9 cellular contexts compared by ENCODE assay signal in genomic region chr14:99036594-99037293, GRCh38.
A peak's percentile ranks its signal among the peaks of the same experiment; 100 is the strongest.
DNase-seq lines count a peak whose midpoint lies in the region; FAIRE-seq and TF ChIP-seq lines count a peak whose summit lies in the region.
"Had no signal": no experiment of that assay in that cellular context is flagged by ENCODE, and none has a peak within 500 bp of the region (broad histone marks: within the 10 kb centered on the region; RNA-seq: fewer than 3 reads in every experiment).

No MANE protein-coding gene starts in this region.

- peak; percentile 90 for DNase-seq in KBM-7
- DNase-seq in SKM-1 (lab: John Stamatoyannopoulos, UW; ENCODE audit: unreplicated experiment) = peak; percentile 35
- no peak for DNase-seq in keratinocyte (ENCODE audit: low read depth, low spot score)
- peak in 5 of 49 donors; percentile 3 to 10 (median 6) for DNase-seq in substantia nigra (lab: John Stamatoyannopoulos, UW)
- DNase-seq in NCI-H1694 treated with DMSO at 0.1 percent for 48 hours (lab: John Stamatoyannopoulos, UW) = no peak
- no peak for DNase-seq in NCI-H187 (lab: John Stamatoyannopoulos, UW)
- no peak for DNase-seq in PC-9
- no peak for DNase-seq in NCI-H2029 treated with DMSO at 0.1 percent for 48 hours (lab: John Stamatoyannopoulos, UW)
- DNase-seq: RPMI8226 had no signal

- POLR2A ChIA-PET in PC-9 (lab: Charles Lee; ENCODE audit: unreplicated experiment) = no interaction called here

- no peaks in the 10 kb centered on the region for H3F3A ChIP-seq in PC-9 (ENCODE audit: insufficient read depth, low read depth)

- intact Hi-C loops in PC-9 (cut with micrococcal nuclease; ENCODE audit: unreplicated experiment) = no loop called here

- no peaks in the 10 kb centered on the region for H4K20me1 ChIP-seq in keratinocyte (ENCODE audit: control insufficient read depth, extremely low read depth, insufficient read depth, low read length)
- H4K20me1 ChIP-seq in PC-9 (ENCODE audit: insufficient read depth) = no peaks in the 10 kb centered on the region

- no peaks in the 10 kb centered on the region for H3K36me3 ChIP-seq in keratinocyte (ENCODE audit: control insufficient read depth in 2 of 2, extremely low read depth in 1 of 2, insufficient read depth in 2 of 2, low read length in 2 of 2)
- no peaks in the 10 kb centered on the region for H3K36me3 ChIP-seq in PC-9 (ENCODE audit: low read depth)

- dilution Hi-C loops in keratinocyte (cut with MboI; ENCODE audit: extremely low pct_ligation_motif_present, low sequenced_read_pairs) = no loop called here

- BruUV-seq in PC-9 (replicated peaks; lab: Mats Ljungman, UMichigan) = no TSS peak

- CTCF ChIA-PET in PC-9 (lab: Charles Lee) = no interaction called here

- FAIRE-seq in keratinocyte (lab: Jason Lieb, UNC) = no peak

- no peaks in the 10 kb centered on the region for H3K79me2 ChIP-seq in keratinocyte (ENCODE audit: control insufficient read depth, insufficient read depth, low read length)
- no peaks in the 10 kb centered on the region for H3K79me2 ChIP-seq in PC-9 (ENCODE audit: low read depth)

- no peaks in the 10 kb centered on the region for H3K27me3 ChIP-seq in keratinocyte (ENCODE audit: control insufficient read depth, extremely low read depth, insufficient read depth, low read length)
- H3K27me3 ChIP-seq in PC-9 (ENCODE audit: insufficient read depth, low read depth) = peaks cover 21% of the 10 kb centered on the region

- no peaks in the 10 kb centered on the region for H3K9me1 ChIP-seq in keratinocyte (ENCODE audit: control insufficient read depth, extremely low read depth, insufficient read depth, low read length)

- in situ Hi-C loops in KBM-7 (cut with MboI; ENCODE audit: low pct_unique_long_range_greater_than_20kb, low sequenced_read_pairs) = no loop called here

- peak overlapping the region; percentile 90 for H3K27ac ChIP-seq in keratinocyte (ENCODE audit: control insufficient read depth, insufficient read depth, low read length)
- H3K27ac ChIP-seq in substantia nigra (ENCODE audit: low read depth, low read length, poor library complexity, severe bottlenecking) = peak overlapping the region; percentile 50
- H3K27ac ChIP-seq in PC-9 = no peak overlapping the region

- TF ChIP-seq CTCF in keratinocyte (optimal IDR thresholded peaks at IDR 0.05 in 1 of 3, IDR thresholded peaks at IDR 0.05 in 1 of 3, conservative IDR thresholded peaks at IDR 0.05 in 1 of 3; ENCODE audit: extremely low read depth in 1 of 3, insufficient read depth in 2 of 3, low read length in 3 of 3) = no peak
- no peak for TF ChIP-seq CTCF in PC-9 (conservative IDR thresholded peaks at IDR 0.05)

- H3K9me2 ChIP-seq in PC-9 (ENCODE audit: insufficient read depth) = no peaks in the 10 kb centered on the region

- H3K4me1 ChIP-seq in keratinocyte (ENCODE audit: control insufficient read depth, extremely low read depth, insufficient read depth, low read length) (peaks cover 15% of the 10 kb centered on the region), PC-9 (replicated peaks; ENCODE audit: insufficient read depth) (no peaks in the 10 kb centered on the region)

- no peak overlapping the region for H3K4me3 ChIP-seq in keratinocyte (ENCODE audit: control insufficient read depth in 2 of 3, extremely low read depth in 1 of 3, insufficient read depth in 2 of 3, low read depth in 1 of 3, low read length in 3 of 3)
- H3K4me3 ChIP-seq in PC-9 = no peak overlapping the region

- H3K9me3 ChIP-seq in keratinocyte (ENCODE audit: control insufficient read depth, low read depth, low read length) = no peaks in the 10 kb centered on the region
- no peaks in the 10 kb centered on the region for H3K9me3 ChIP-seq in PC-9 (ENCODE audit: insufficient read depth, low read depth)

- peak overlapping the region; percentile 68 for H3K9ac ChIP-seq in keratinocyte (ENCODE audit: control insufficient read depth, extremely low read depth, insufficient read depth, low read length)

- H2AFZ ChIP-seq in keratinocyte (ENCODE audit: control insufficient read depth, low read length) (peak overlapping the region; percentile 88), PC-9 (no peak overlapping the region)

- H3K4me2 ChIP-seq in keratinocyte (ENCODE audit: control insufficient read depth, extremely low read depth, insufficient read depth, low read depth, low read length) = peak overlapping the region; percentile 72
- no peak overlapping the region for H3K4me2 ChIP-seq in PC-9

Comparison
In these comparisons a context has a peak if more than half of its experiments do, and no peak if none do; other contexts are left out.
1. DNase-seq: peak in KBM-7 (single experiment) and SKM-1 (single experiment); none in keratinocyte (single experiment), NCI-H1694 treated with DMSO at 0.1 percent for 48 hours (single experiment), NCI-H187 (0 of 2), PC-9 (0 of 2) and NCI-H2029 treated with DMSO at 0.1 percent for 48 hours (single experiment).